In genomic region chr1:236603896-236604217, GRCh38 we compare ENCODE assay signal across 8 cellular contexts. TPM values are rescaled to one million over a fixed set of nuclear protein-coding genes. Genes with fewer than 3 reads are reported as not detected.
DNase-seq lines count a peak whose midpoint lies in the region; ATAC-seq and TF ChIP-seq lines count a peak whose summit lies in the region.

No MANE protein-coding gene starts in this region.

- peaks cover 44% of the 10 kb centered on the region for H3K79me2 ChIP-seq in osteoblast (ENCODE audit: insufficient read depth, low read length)

- H4K20me1 ChIP-seq in osteoblast (ENCODE audit: insufficient read depth, low read length), result no peaks in the 10 kb centered on the region

- intact Hi-C loops in esophagus muscularis mucosa (cut with DNase I), result loop anchor here (10.0 kb wide), 2 partner anchors 191 to 961 kb away; partner anchors contain the start of gene MTR

- DNase-seq in HFF-Myc (ENCODE audit: extremely low read depth, low read depth), result no peak
- DNase-seq in esophagus muscularis mucosa (ENCODE audit: extremely low spot score), result no peak
- DNase-seq in osteoblast (ENCODE audit: insufficient read length, low spot score, missing footprints), result no peak
- no peak for DNase-seq in NCI-H1048 (lab: John Stamatoyannopoulos, UW)
- no peak for DNase-seq in T1000 (lab: John Stamatoyannopoulos, UW)
- no peak for DNase-seq in KBM-7

- TF ChIP-seq POLR2A in esophagus muscularis mucosa (IDR thresholded peaks at IDR 0.05; ENCODE audit: low read depth), result no peak

- H3K36me3 ChIP-seq in esophagus muscularis mucosa (peaks cover 0 to 38% (median 24%) of the 10 kb centered on the region in 4 donors), osteoblast (ENCODE audit: insufficient read depth, low read length) (peaks cover 14% of the 10 kb centered on the region)

- in situ Hi-C loops in KBM-7 (cut with MboI; ENCODE audit: low pct_unique_long_range_greater_than_20kb, low sequenced_read_pairs), result no loop called here

- H3K9me3 ChIP-seq in esophagus muscularis mucosa (no peaks in the 10 kb centered on the region), osteoblast (ENCODE audit: low read depth, low read length) (no peaks in the 10 kb centered on the region)

- under 1% methylated on average over 16 of the region's 16 CpGs for WGBS in esophagus muscularis mucosa

- H2AFZ ChIP-seq in osteoblast (ENCODE audit: low read length), result peak overlapping the region; percentile 99

- H3K4me1 ChIP-seq in esophagus muscularis mucosa (peaks cover 7 to 24% (median 23%) of the 10 kb centered on the region in 4 donors), osteoblast (ENCODE audit: insufficient read depth, low read length) (peaks cover 14% of the 10 kb centered on the region)

- H3K4me2 ChIP-seq in osteoblast (ENCODE audit: insufficient read depth, low read length), result peak overlapping the region; percentile 98

- H3K27ac ChIP-seq in esophagus muscularis mucosa (replicated peaks in 1 of 4) (peak overlapping the region; percentile 83 to 92 (median 86)), osteoblast (ENCODE audit: low read depth, low read length) (peak overlapping the region; percentile 80)

- H3K27me3 ChIP-seq in esophagus muscularis mucosa (peaks cover 0 to 4% (median 0%) of the 10 kb centered on the region in 4 donors), osteoblast (ENCODE audit: insufficient read depth, low read length) (no peaks in the 10 kb centered on the region)

- TF ChIP-seq EP300 in esophagus muscularis mucosa (IDR thresholded peaks at IDR 0.05), result no peak

- ATAC-seq in SK-N-SH treated with all-trans-retinoic acid at 6 μM for 48 hours, result peak; percentile 27

- TF ChIP-seq CTCF in HFF-Myc (IDR thresholded peaks at IDR 0.05; ENCODE audit: low read depth, low read length, missing control alignments) (no peak), esophagus muscularis mucosa (IDR thresholded peaks at IDR 0.05) (no peak), osteoblast (IDR thresholded peaks at IDR 0.05; ENCODE audit: extremely low read depth, low read depth, low read length) (no peak)

- peak overlapping the region; percentile 96 for H3K4me3 ChIP-seq in GM08714 (ENCODE audit: low read length)
- peak overlapping the region; percentile 96 for H3K4me3 ChIP-seq in HFF-Myc (replicated peaks; ENCODE audit: low read depth, low read length)
- H3K4me3 ChIP-seq in esophagus muscularis mucosa, result peak overlapping the region; percentile 76 to 85 (median 82)
- peak overlapping the region; percentile 92 for H3K4me3 ChIP-seq in osteoblast (ENCODE audit: insufficient read depth, low read length)

TF ChIP-seq in SK-N-SH treated with all-trans-retinoic acid at 6 μM for 48 hours, 23 proteins besides CTCF, POLR2A, EP300 and RAD21:
- TF ChIP-seq BACH2 (CRISPR knock-in tag; IDR thresholded peaks at IDR 0.05; ENCODE audit: borderline replicate concordance), result no peak
- no peak for TF ChIP-seq TSHZ2 (CRISPR knock-in tag; IDR thresholded peaks at IDR 0.05)
- no peak for TF ChIP-seq RARB (CRISPR knock-in tag; IDR thresholded peaks at IDR 0.05)
- no peak for TF ChIP-seq OSR1 (CRISPR knock-in tag; IDR thresholded peaks at IDR 0.05)
- no peak for TF ChIP-seq ARNTL (CRISPR knock-in tag; IDR thresholded peaks at IDR 0.05; ENCODE audit: borderline replicate concordance, low read depth)
- TF ChIP-seq TCF4 (CRISPR knock-in tag; IDR thresholded peaks at IDR 0.05; ENCODE audit: borderline replicate concordance), result no peak
- no peak for TF ChIP-seq ZNF70 (CRISPR knock-in tag; IDR thresholded peaks at IDR 0.05)
- no peak for TF ChIP-seq SNAI2 (CRISPR knock-in tag; IDR thresholded peaks at IDR 0.05)
- TF ChIP-seq ZNF8 (CRISPR knock-in tag; IDR thresholded peaks at IDR 0.05), result no peak
- no peak for TF ChIP-seq CREB5 (CRISPR knock-in tag; IDR thresholded peaks at IDR 0.05; ENCODE audit: low read depth)

RNA-seq across cellular contexts. Expression of gene HEATR1, which starts 0.5 kb away (rescaled TPM):
- 10 to 100 TPM; 15.2 to 17.2 (median 16.3) TPM for total RNA-seq in esophagus muscularis mucosa
- 34.2 and 39.4 TPM in 2 replicates for total RNA-seq in osteoblast
